ENCODE assay signal across 13 cellular contexts in genomic region chr4:139841464-139842195, GRCh38.
DNase-seq lines count a peak whose midpoint lies in the region; ATAC-seq and TF ChIP-seq lines count a peak whose summit lies in the region.
"Had no signal": no experiment of that assay in that cellular context is flagged by ENCODE, and none has a peak within 500 bp of the region (broad histone marks: within the 10 kb centered on the region; RNA-seq: fewer than 3 reads in every experiment).

No MANE protein-coding gene starts in this region.

- TF ChIP-seq CTCF in neutrophil (IDR thresholded peaks at IDR 0.05) = no peak

- DNase-seq in NCI-H345 (lab: John Stamatoyannopoulos, UW) (peak; percentile 57), NCI-H345 treated with DMSO at 0.1 percent for 48 hours (lab: John Stamatoyannopoulos, UW; ENCODE audit: unreplicated experiment) (no peak), NCI-H2227 treated with DMSO at 0.1 percent for 48 hours (lab: John Stamatoyannopoulos, UW) (peak; percentile 44)
- DNase-seq in activated CD8-positive, alpha-beta memory T cell treated with anti-CD3 and anti-CD28 coated beads for 24 hours = no peak
- DNase-seq: GOT3; occipital lobe; stimulated activated CD4-positive, alpha-beta T cell treated with anti-CD3 and anti-CD28 coated beads, Interleukin-4, amount 100 ng/mL, for 24 hours; substantia nigra; SW 1271 had no signal

- H3K4me1 ChIP-seq in endocrine pancreas (ENCODE audit: control insufficient read depth, insufficient read depth, low read length) = peaks cover 38% of the 10 kb centered on the region
- peaks cover 55 to 59% of the 10 kb centered on the region in 2 experiments for H3K4me1 ChIP-seq in neutrophil (ENCODE audit: control insufficient read depth in 1 of 2, insufficient read depth in 1 of 2, low read depth in 1 of 2, low read length in 1 of 2)

- H3K36me3 ChIP-seq in endocrine pancreas (ENCODE audit: control insufficient read depth, insufficient read depth, low read length) (no peaks in the 10 kb centered on the region), neutrophil (no peaks in the 10 kb centered on the region)

- H3K9ac ChIP-seq in endocrine pancreas (ENCODE audit: control insufficient read depth, insufficient read depth, low read length) = no peak overlapping the region

- no peaks in the 10 kb centered on the region for H3K9me3 ChIP-seq in endocrine pancreas (ENCODE audit: control insufficient read depth, low read length)
- no peaks in the 10 kb centered on the region for H3K9me3 ChIP-seq in neutrophil

- no peak for ATAC-seq in GM21447 (IDR thresholded peaks at IDR 0.05; ENCODE audit: unreplicated experiment)
- no peak for ATAC-seq in HG02852 (IDR thresholded peaks at IDR 0.05; ENCODE audit: unreplicated experiment)

- H3K4me3 ChIP-seq in endocrine pancreas (ENCODE audit: control insufficient read depth, insufficient read depth, low read length) = peak overlapping the region; percentile 41
- no peak overlapping the region for H3K4me3 ChIP-seq in neutrophil (ENCODE audit: low read depth in 1 of 2, low read length in 1 of 2)

- H3K27me3 ChIP-seq in endocrine pancreas (ENCODE audit: control insufficient read depth, insufficient read depth, low read length) = no peaks in the 10 kb centered on the region
- H3K27me3 ChIP-seq in neutrophil = no peaks in the 10 kb centered on the region

- H3K27ac ChIP-seq in neutrophil = peak overlapping the region; percentile 51

Comparison
In these comparisons a context has a peak if more than half of its experiments do, and no peak if none do; other contexts are left out.
1. DNase-seq: peak in NCI-H345 (single experiment) and NCI-H2227 treated with DMSO at 0.1 percent for 48 hours (single experiment); none in NCI-H345 treated with DMSO at 0.1 percent for 48 hours (single experiment) and activated CD8-positive, alpha-beta memory T cell treated with anti-CD3 and anti-CD28 coated beads for 24 hours (single experiment).